1 cellular context compared by ENCODE assay signal in the genomic region with DNA sequence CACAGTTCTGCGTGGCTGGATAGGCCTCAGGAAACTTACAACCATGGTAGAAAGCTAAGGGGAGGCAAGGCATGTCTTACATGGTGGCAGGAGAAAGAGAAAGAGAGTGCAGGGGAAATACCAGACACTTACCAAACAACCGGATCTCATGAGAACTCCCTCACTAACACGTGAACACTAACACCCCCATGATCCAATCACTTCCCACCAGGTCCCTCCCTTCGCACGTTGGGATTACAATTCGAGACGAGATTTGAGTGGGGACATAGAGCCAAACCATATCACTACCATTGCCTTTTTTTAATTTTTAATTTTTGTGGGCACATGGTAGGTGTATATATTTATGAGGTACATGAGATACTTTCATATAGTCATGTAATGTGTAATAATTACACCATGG.
TF ChIP-seq lines count a peak whose summit lies in the region.

No MANE protein-coding gene starts in this region.

TF ChIP-seq in GM23338, 12 proteins besides CTCF, POLR2A, EP300 and RAD21 (continued from another document):
- TF ChIP-seq, protein P1, sequence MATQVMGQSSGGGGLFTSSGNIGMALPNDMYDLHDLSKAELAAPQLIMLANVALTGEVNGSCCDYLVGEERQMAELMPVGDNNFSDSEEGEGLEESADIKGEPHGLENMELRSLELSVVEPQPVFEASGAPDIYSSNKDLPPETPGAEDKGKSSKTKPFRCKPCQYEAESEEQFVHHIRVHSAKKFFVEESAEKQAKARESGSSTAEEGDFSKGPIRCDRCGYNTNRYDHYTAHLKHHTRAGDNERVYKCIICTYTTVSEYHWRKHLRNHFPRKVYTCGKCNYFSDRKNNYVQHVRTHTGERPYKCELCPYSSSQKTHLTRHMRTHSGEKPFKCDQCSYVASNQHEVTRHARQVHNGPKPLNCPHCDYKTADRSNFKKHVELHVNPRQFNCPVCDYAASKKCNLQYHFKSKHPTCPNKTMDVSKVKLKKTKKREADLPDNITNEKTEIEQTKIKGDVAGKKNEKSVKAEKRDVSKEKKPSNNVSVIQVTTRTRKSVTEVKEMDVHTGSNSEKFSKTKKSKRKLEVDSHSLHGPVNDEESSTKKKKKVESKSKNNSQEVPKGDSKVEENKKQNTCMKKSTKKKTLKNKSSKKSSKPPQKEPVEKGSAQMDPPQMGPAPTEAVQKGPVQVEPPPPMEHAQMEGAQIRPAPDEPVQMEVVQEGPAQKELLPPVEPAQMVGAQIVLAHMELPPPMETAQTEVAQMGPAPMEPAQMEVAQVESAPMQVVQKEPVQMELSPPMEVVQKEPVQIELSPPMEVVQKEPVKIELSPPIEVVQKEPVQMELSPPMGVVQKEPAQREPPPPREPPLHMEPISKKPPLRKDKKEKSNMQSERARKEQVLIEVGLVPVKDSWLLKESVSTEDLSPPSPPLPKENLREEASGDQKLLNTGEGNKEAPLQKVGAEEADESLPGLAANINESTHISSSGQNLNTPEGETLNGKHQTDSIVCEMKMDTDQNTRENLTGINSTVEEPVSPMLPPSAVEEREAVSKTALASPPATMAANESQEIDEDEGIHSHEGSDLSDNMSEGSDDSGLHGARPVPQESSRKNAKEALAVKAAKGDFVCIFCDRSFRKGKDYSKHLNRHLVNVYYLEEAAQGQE (IDR thresholded peaks at IDR 0.05; ENCODE audit: unreplicated experiment): no peak
